Comparison of ENCODE assay signal across 13 cellular contexts in the genomic region with DNA sequence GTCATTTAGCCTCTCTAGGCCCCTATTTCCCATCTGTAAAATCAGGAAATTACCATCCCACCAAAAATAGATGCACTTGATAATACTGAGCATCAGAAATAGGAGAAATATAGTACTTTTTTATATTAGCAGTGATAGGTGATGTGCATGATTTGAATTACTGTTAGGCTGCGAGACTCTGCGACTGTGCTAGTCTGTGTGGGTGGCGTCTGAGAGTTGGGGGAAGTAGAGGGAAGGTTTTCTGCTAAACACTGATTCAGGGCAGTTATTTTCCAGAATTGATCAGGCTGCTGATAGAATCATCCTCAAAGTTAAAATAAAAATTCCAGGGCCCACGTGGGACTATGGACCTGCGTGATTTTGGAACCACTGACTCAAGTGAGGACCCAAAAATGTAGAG.
DNase-seq lines count a peak whose midpoint lies in the region; ATAC-seq and TF ChIP-seq lines count a peak whose summit lies in the region.
"Had no signal": no experiment of that assay in that cellular context is flagged by ENCODE, and none has a peak within 500 bp of the region (broad histone marks: within the 10 kb centered on the region; RNA-seq: fewer than 3 reads in every experiment).

No MANE protein-coding gene starts in this region.

- H3K27me3 Mint-ChIP-seq in activated B cell treated with CpG ODN at 0.5 μM for 24 hours, result no peaks in the 10 kb centered on the region
- no peaks in the 10 kb centered on the region for H3K27me3 Mint-ChIP-seq in effector memory CD8-positive, alpha-beta T cell

- H3K27me3 ChIP-seq in uterus, result no peaks in the 10 kb centered on the region
- H3K27me3 ChIP-seq: BE2C, pancreas had no signal

- H3K36me3 ChIP-seq in uterus, result no peaks in the 10 kb centered on the region
- H3K36me3 ChIP-seq: BE2C, pancreas had no signal

- CTCF ChIA-PET in activated B cell treated with CpG ODN at 0.5 μM for 24 hours (lab: Charles Lee), result interaction anchor here (1.2 to 4.7 kb wide), 4 partner anchors 75 to 212 kb away, joined by 3 to 98 read pairs (median 78); no protein-coding TSS in a partner anchor

- H3K9me3 ChIP-seq in uterus, result no peaks in the 10 kb centered on the region
- H3K9me3 ChIP-seq: BE2C, pancreas had no signal

- POLR2A ChIA-PET in activated B cell treated with CpG ODN at 0.5 μM for 24 hours (lab: Charles Lee), result interaction anchor here (1.1 to 2.7 kb wide), 5 partner anchors 52 to 159 kb away, joined by 3 to 16 read pairs (median 5); a partner anchor contains a TSS

- TF ChIP-seq CTCF in activated B cell treated with CpG ODN at 0.5 μM for 24 hours (IDR thresholded peaks at IDR 0.05) (no peak), uterus (IDR thresholded peaks at IDR 0.05) (no peak)

- TF ChIP-seq POLR2A in uterus (IDR thresholded peaks at IDR 0.05), result no peak

- peak overlapping the region; percentile 50 for H3K4me3 Mint-ChIP-seq in activated B cell treated with CpG ODN at 0.5 μM for 24 hours
- H3K4me3 Mint-ChIP-seq in effector memory CD8-positive, alpha-beta T cell, result peak overlapping the region; percentile 69 to 74

- H3K4me1 ChIP-seq in uterus, result no peaks in the 10 kb centered on the region
- H3K4me1 ChIP-seq: BE2C had no signal

- DNase-seq in stimulated activated CD4-positive, alpha-beta T cell treated with anti-CD3 and anti-CD28 coated beads, Interleukin-4, amount 100 ng/mL, for 24 hours, result peak; percentile 33
- DNase-seq in stimulated activated CD4-positive, alpha-beta T cell treated with anti-CD3 and anti-CD28 coated beads, Interleukin-2, amount 100 ng/mL, for 48 hours, result no peak
- no peak for DNase-seq in activated B cell treated with CpG ODN at 0.5 μM for 24 hours
- DNase-seq in effector memory CD8-positive, alpha-beta T cell, result no peak
- DNase-seq in uterus, result no peak
- no peak for DNase-seq in EL
- DNase-seq: BE2C, dorsolateral prefrontal cortex, NCI-H1436, pancreas, T1000 had no signal

- ATAC-seq in activated B cell treated with CpG ODN at 0.5 μM for 24 hours (ENCODE audit: low read depth) (no peak), GM21367 (IDR thresholded peaks at IDR 0.05; ENCODE audit: unreplicated experiment) (no peak), HG03108 (IDR thresholded peaks at IDR 0.05; ENCODE audit: unreplicated experiment) (no peak)
- no peak for ATAC-seq in effector memory CD8-positive, alpha-beta T cell (replicated peaks)

- H3K4me1 Mint-ChIP-seq in activated B cell treated with CpG ODN at 0.5 μM for 24 hours, result peaks cover 89% of the 10 kb centered on the region
- H3K4me1 Mint-ChIP-seq in effector memory CD8-positive, alpha-beta T cell (ENCODE audit: low read depth in 2 of 2), result peaks cover 65 to 77% of the 10 kb centered on the region in 2 donors

- intact Hi-C loops in activated B cell treated with CpG ODN at 0.5 μM for 24 hours (cut with micrococcal nuclease), result loop anchor here (2.0 kb wide), 1 partner anchor 24 kb away; no protein-coding TSS in a partner anchor
- intact Hi-C loops in uterus (cut with DNase I; ENCODE audit: low total_unique reads), result loop anchor here (5.0 kb wide), 2 partner anchors 133 to 213 kb away; no protein-coding TSS in a partner anchor

- H3K4me3 ChIP-seq in uterus, result no peak overlapping the region
- H3K4me3 ChIP-seq: dorsolateral prefrontal cortex, pancreas had no signal

- peaks cover 93% of the 10 kb centered on the region for H3K36me3 Mint-ChIP-seq in activated B cell treated with CpG ODN at 0.5 μM for 24 hours (ENCODE audit: low read depth)
- H3K36me3 Mint-ChIP-seq in effector memory CD8-positive, alpha-beta T cell (ENCODE audit: insufficient read depth), result peaks cover 97% of the 10 kb centered on the region

- peak overlapping the region; percentile 51 to 84 for H3K27ac ChIP-seq in uterus
- H3K27ac ChIP-seq: pancreas had no signal

- peak overlapping the region; percentile 92 for H3K27ac Mint-ChIP-seq in activated B cell treated with CpG ODN at 0.5 μM for 24 hours
- H3K27ac Mint-ChIP-seq in effector memory CD8-positive, alpha-beta T cell, result peak overlapping the region; percentile 86 to 95

- H3K9me3 Mint-ChIP-seq in activated B cell treated with CpG ODN at 0.5 μM for 24 hours, result no peaks in the 10 kb centered on the region
- H3K9me3 Mint-ChIP-seq in effector memory CD8-positive, alpha-beta T cell, result no peaks in the 10 kb centered on the region
